ENCODE assay signal across 30 cellular contexts in genomic region chr3:142124243-142124642, GRCh38.
"Had no signal": no experiment of that assay in that cellular context is flagged by ENCODE, and none has a peak within 500 bp of the region (broad histone marks: within the 10 kb centered on the region; RNA-seq: fewer than 3 reads in every experiment).

No MANE protein-coding gene starts in this region.

- H3K4me1 ChIP-seq: body of pancreas, foreskin keratinocyte, heart left ventricle had no signal

- H3K27me3 ChIP-seq: adrenal gland, body of pancreas, esophagus muscularis mucosa, foreskin keratinocyte, gastrocnemius medialis, heart left ventricle had no signal

- H3K4me3 ChIP-seq: adrenal gland, body of pancreas, esophagus muscularis mucosa, gastrocnemius medialis, heart left ventricle had no signal

- DNase-seq: activated CD4-positive, alpha-beta memory T cell treated with anti-CD3 and anti-CD28 coated beads for 36 hours; activated CD4-positive, alpha-beta T cell treated with anti-CD3 and anti-CD28 coated beads for 36 hours; activated CD4-positive, CD25-positive, alpha-beta regulatory T cell; activated CD4-positive, CD25-positive, alpha-beta regulatory T cell treated with anti-CD3 and anti-CD28 coated beads, Interleukin-2, amount 50 U/mL, for 72 hours; activated CD8-positive, alpha-beta memory T cell treated with anti-CD3 and anti-CD28 coated beads, Interleukin-2, amount 10 ng/mL, durations not matched to agents 7 days and 5 days; activated CD8-positive, alpha-beta memory T cell treated with anti-CD3 and anti-CD28 coated beads, Interleukin-2, amount 50 U/mL, for 4 hours; activated CD8-positive, alpha-beta T cell treated with anti-CD3 and anti-CD28 coated beads, Interleukin-2, amount 10 ng/mL, durations not matched to agents 7 days and 5 days; activated effector memory CD4-positive, alpha-beta T cell treated with anti-CD3 and anti-CD28 coated beads, Interleukin-2, amount 50 U/mL, for 16 hours; activated naive CD4-positive, alpha-beta T cell treated with anti-CD3 and anti-CD28 coated beads for 36 hours; activated naive CD8-positive, alpha-beta T cell treated with anti-CD3 and anti-CD28 coated beads for 36 hours; activated naive CD8-positive, alpha-beta T cell treated with anti-CD3 and anti-CD28 coated beads, Interleukin-2, amount 50 U/mL, for 24 hours; activated T-cell treated with anti-CD3 and anti-CD28 coated beads, Interleukin-2, amount 50 U/mL, for 1 hour; activated T-cell treated with anti-CD3 and anti-CD28 coated beads, Interleukin-2, amount 50 U/mL, for 48 hours; adrenal gland; amygdala; aorta; body of pancreas; caudate nucleus; cortex of kidney; dermis blood vessel endothelial cell; effector CD4-positive, alpha-beta T cell; effector memory CD8-positive, alpha-beta T cell; erythroblast; foreskin keratinocyte; gastrocnemius medialis; glutamatergic neuron; heart left ventricle; T-helper 2 cell had no signal

- FAIRE-seq: colon had no signal

- H3K27ac ChIP-seq: adrenal gland, body of pancreas, esophagus muscularis mucosa, foreskin keratinocyte, gastrocnemius medialis, heart left ventricle had no signal

- ATAC-seq: activated CD4-positive, alpha-beta T cell treated with anti-CD3 and anti-CD28 coated beads for 36 hours; activated CD8-positive, alpha-beta memory T cell treated with anti-CD3 and anti-CD28 coated beads, Interleukin-2, amount 10 ng/mL, durations not matched to agents 7 days and 5 days; activated CD8-positive, alpha-beta T cell treated with anti-CD3 and anti-CD28 coated beads, Interleukin-2, amount 10 ng/mL, durations not matched to agents 7 days and 5 days; activated naive CD8-positive, alpha-beta T cell treated with anti-CD3 and anti-CD28 coated beads, Interleukin-2, amount 50 U/mL, for 24 hours; body of pancreas; effector memory CD8-positive, alpha-beta T cell; foreskin keratinocyte; gastrocnemius medialis; heart left ventricle had no signal

- H3K9me3 ChIP-seq: adrenal gland, body of pancreas, esophagus muscularis mucosa, gastrocnemius medialis had no signal

- H3K36me3 ChIP-seq: adrenal gland, esophagus muscularis mucosa, gastrocnemius medialis, heart left ventricle had no signal
